8 cellular contexts compared by ENCODE assay signal in the genomic region with DNA sequence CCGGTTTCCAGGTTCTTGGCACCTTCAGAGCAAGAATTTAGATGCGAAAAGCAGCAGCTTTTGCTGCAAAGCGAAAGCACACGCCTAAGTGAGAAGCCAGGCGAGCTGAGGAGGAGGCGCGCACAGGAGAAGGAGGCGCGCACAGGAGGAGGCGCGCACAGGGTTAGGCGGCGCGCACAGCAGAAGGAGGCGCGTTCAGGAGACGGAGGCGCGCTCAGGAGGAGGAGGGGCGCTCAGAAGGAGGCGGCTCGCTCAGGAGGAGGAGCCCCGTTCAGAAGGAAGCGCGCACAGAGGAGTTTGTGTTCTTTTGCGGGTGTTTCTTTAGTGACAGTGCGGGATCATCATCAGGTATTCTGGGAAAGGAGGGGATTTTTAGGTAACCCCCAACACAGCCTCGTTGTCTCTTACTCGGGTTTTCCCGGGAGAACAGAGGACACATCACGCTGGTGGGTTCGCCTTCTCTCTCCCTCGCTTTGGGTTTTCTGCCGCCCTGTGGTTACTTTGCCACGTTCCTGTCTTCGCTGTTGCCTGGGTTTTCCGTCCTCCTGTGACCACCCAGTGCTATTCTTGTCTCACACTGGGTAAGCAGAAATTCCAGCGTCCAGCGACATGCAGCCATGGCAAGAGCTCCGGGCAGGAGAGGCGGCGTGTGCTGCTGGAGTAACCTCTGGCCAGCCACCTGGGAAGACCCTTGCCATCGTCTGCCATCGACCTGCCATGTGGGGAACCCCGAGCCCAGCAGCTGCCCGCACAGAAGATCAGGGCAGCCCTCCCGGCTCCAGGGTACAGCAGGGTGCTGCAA. TPM values are rescaled to one million over a fixed set of nuclear protein-coding genes. Genes with fewer than 3 reads are reported as not detected.
DNase-seq lines count a peak whose midpoint lies in the region; ATAC-seq lines count a peak whose summit lies in the region.

No MANE protein-coding gene starts in this region.

- no peaks in the 10 kb centered on the region for H3K9me3 Mint-ChIP-seq in CD8-positive, alpha-beta memory T cell
- no peaks in the 10 kb centered on the region for H3K9me3 Mint-ChIP-seq in activated CD4-positive, alpha-beta memory T cell treated with anti-CD3 and anti-CD28 coated beads for 36 hours

- H3K9me3 ChIP-seq in CD8-positive, alpha-beta memory T cell (ENCODE audit: low read length), result no peaks in the 10 kb centered on the region
- no peaks in the 10 kb centered on the region for H3K9me3 ChIP-seq in duodenal mucosa (ENCODE audit: control insufficient read depth in 1 of 2, low read length in 2 of 2)
- H3K9me3 ChIP-seq in mononuclear cell (ENCODE audit: low read depth, low read length), result no peaks in the 10 kb centered on the region

- ATAC-seq in GM21360 (IDR thresholded peaks at IDR 0.05; ENCODE audit: unreplicated experiment), result peak; percentile 91

- CTCF ChIA-PET in CD8-positive, alpha-beta memory T cell (lab: Charles Lee), result interaction anchor here (0.9 to 1.0 kb wide), 2 partner anchors 8 to 70 kb away, joined by 3 read pairs; a partner anchor contains a TSS
- CTCF ChIA-PET in activated CD4-positive, alpha-beta memory T cell treated with anti-CD3 and anti-CD28 coated beads for 36 hours (lab: Charles Lee), result interaction anchor here (0.5 kb wide), 1 partner anchor 991 kb away, joined by 6 read pairs; no protein-coding TSS in a partner anchor

- intact Hi-C loops in activated CD4-positive, alpha-beta memory T cell treated with anti-CD3 and anti-CD28 coated beads for 36 hours (cut with micrococcal nuclease), result loop anchor here (1.0 kb wide), 1 partner anchor 48 kb away; a partner anchor contains a TSS

- H3K36me3 ChIP-seq in CD8-positive, alpha-beta memory T cell (ENCODE audit: insufficient read depth, low read length), result peaks cover 5% of the 10 kb centered on the region
- peaks cover 0 to 15% of the 10 kb centered on the region in 2 donors for H3K36me3 ChIP-seq in duodenal mucosa (ENCODE audit: control insufficient read depth in 1 of 2, insufficient read depth in 2 of 2, low read length in 2 of 2)

- H3K9ac ChIP-seq in duodenal mucosa (ENCODE audit: low read depth in 1 of 2, low read length in 2 of 2), result peak overlapping the region; percentile 64 to 84

- H3K27me3 Mint-ChIP-seq in CD8-positive, alpha-beta memory T cell, result no peaks in the 10 kb centered on the region
- no peaks in the 10 kb centered on the region for H3K27me3 Mint-ChIP-seq in activated CD4-positive, alpha-beta memory T cell treated with anti-CD3 and anti-CD28 coated beads for 36 hours

- peak overlapping the region; percentile 86 to 95 (median 93) for H3K4me3 Mint-ChIP-seq in CD8-positive, alpha-beta memory T cell
- H3K4me3 Mint-ChIP-seq in activated CD4-positive, alpha-beta memory T cell treated with anti-CD3 and anti-CD28 coated beads for 36 hours, result peak overlapping the region; percentile 77

- H3K4me3 ChIP-seq in CD8-positive, alpha-beta memory T cell (ENCODE audit: low read length), result peak overlapping the region; percentile 81
- H3K4me3 ChIP-seq in duodenal mucosa (ENCODE audit: low read depth in 1 of 2, low read length in 2 of 2) (peak overlapping the region; percentile 79 to 82), mononuclear cell (ENCODE audit: low read length) (peak overlapping the region; percentile 37)

- peak; percentile 60 to 84 (median 75) for DNase-seq in CD8-positive, alpha-beta memory T cell
- DNase-seq in LHCN-M2 (ENCODE audit: low read depth) (peak; percentile 61), LoVo (ENCODE audit: low spot score) (no peak)
- DNase-seq in activated CD4-positive, alpha-beta memory T cell treated with anti-CD3 and anti-CD28 coated beads for 36 hours, result peak; percentile 77
- peak; percentile 39 to 46 for DNase-seq in stimulated activated CD8-positive, alpha-beta memory T cell treated with anti-CD3 and anti-CD28 coated beads, Interleukin-2, amount 100 ng/mL, for 1 hour (ENCODE audit: low read depth in 2 of 2)

- H3K36me3 Mint-ChIP-seq in CD8-positive, alpha-beta memory T cell, result peaks cover 4 to 37% (median 8%) of the 10 kb centered on the region in 3 donors
- peaks cover 20% of the 10 kb centered on the region for H3K36me3 Mint-ChIP-seq in activated CD4-positive, alpha-beta memory T cell treated with anti-CD3 and anti-CD28 coated beads for 36 hours

- H3K27me3 ChIP-seq in CD8-positive, alpha-beta memory T cell (ENCODE audit: insufficient read depth, low read length, poor library complexity, severe bottlenecking), result no peaks in the 10 kb centered on the region
- H3K27me3 ChIP-seq in duodenal mucosa (ENCODE audit: control insufficient read depth in 1 of 2, insufficient read depth in 2 of 2, low read length in 2 of 2), result no peaks in the 10 kb centered on the region
- H3K27me3 ChIP-seq in mononuclear cell (ENCODE audit: insufficient read depth, low read length), result no peaks in the 10 kb centered on the region

- no peaks in the 10 kb centered on the region for H3K4me1 ChIP-seq in CD8-positive, alpha-beta memory T cell (ENCODE audit: insufficient read depth, low read length)
- H3K4me1 ChIP-seq in duodenal mucosa (ENCODE audit: control insufficient read depth in 1 of 2, insufficient read depth in 2 of 2, low read length in 2 of 2) (peaks cover 3 to 7% of the 10 kb centered on the region in 2 donors), mononuclear cell (ENCODE audit: insufficient read depth, low read length) (no peaks in the 10 kb centered on the region)

- POLR2A ChIA-PET in CD8-positive, alpha-beta memory T cell (lab: Charles Lee), result interaction anchor here (1.0 kb wide), 1 partner anchor 442 kb away, joined by 4 read pairs; no protein-coding TSS in a partner anchor
- POLR2A ChIA-PET in activated CD4-positive, alpha-beta memory T cell treated with anti-CD3 and anti-CD28 coated beads for 36 hours (lab: Charles Lee), result no interaction called here

- peaks cover 11 to 18% (median 18%) of the 10 kb centered on the region in 3 donors for H3K4me1 Mint-ChIP-seq in CD8-positive, alpha-beta memory T cell
- H3K4me1 Mint-ChIP-seq in activated CD4-positive, alpha-beta memory T cell treated with anti-CD3 and anti-CD28 coated beads for 36 hours (ENCODE audit: low read depth), result peaks cover 3% of the 10 kb centered on the region

- H3K27ac Mint-ChIP-seq in CD8-positive, alpha-beta memory T cell, result peak overlapping the region; percentile 64 to 90 (median 88)
- no peak overlapping the region for H3K27ac Mint-ChIP-seq in activated CD4-positive, alpha-beta memory T cell treated with anti-CD3 and anti-CD28 coated beads for 36 hours

- H3K27ac ChIP-seq in CD8-positive, alpha-beta memory T cell (ENCODE audit: low read depth, low read length), result no peak overlapping the region
- peak overlapping the region; percentile 43 for H3K27ac ChIP-seq in duodenal mucosa (ENCODE audit: low read depth, low read length)

RNA-seq across cellular contexts. Expression of a gene that starts 47.0 kb away (rescaled TPM):
- 10 to 100 TPM; 24.5 to 29.4 TPM for total RNA-seq in CD8-positive, alpha-beta memory T cell
- 7.4 TPM for polyA plus RNA-seq in CD8-positive, alpha-beta memory T cell
- total RNA-seq in LHCN-M2 (2014; rRNA removed) (17.9 and 25.1 TPM in 2 replicates), mononuclear cell (8.3 TPM)
- 7.9 TPM for polyA plus RNA-seq in LHCN-M2 (2012)
- 10 to 100 TPM; 39.7 to 41.6 TPM for total RNA-seq in activated CD4-positive, alpha-beta memory T cell treated with anti-CD3 and anti-CD28 coated beads for 36 hours

RNA-seq across cellular contexts. Expression of a gene that starts 47.1 kb away (rescaled TPM):
- total RNA-seq in CD8-positive, alpha-beta memory T cell, result 10 to 100 TPM; 23.6 to 25.5 TPM
- 8.9 TPM for polyA plus RNA-seq in CD8-positive, alpha-beta memory T cell
- total RNA-seq in LHCN-M2 (2014; rRNA removed) (61.0 and 66.6 TPM in 2 replicates), mononuclear cell (25.7 TPM)
- polyA plus RNA-seq in LHCN-M2 (2012), result 17.2 TPM
- total RNA-seq in activated CD4-positive, alpha-beta memory T cell treated with anti-CD3 and anti-CD28 coated beads for 36 hours, result 10 to 100 TPM; 15.1 to 15.4 TPM
